In genomic region chr6:36608788-36609563, GRCh38 we compare ENCODE assay signal across 13 cellular contexts. TPM values are rescaled to one million over a fixed set of nuclear protein-coding genes. Genes with fewer than 3 reads are reported as not detected.
A peak's percentile ranks its signal among the peaks of the same experiment; 100 is the strongest.
DNase-seq lines count a peak whose midpoint lies in the region; ATAC-seq and TF ChIP-seq lines count a peak whose summit lies in the region.
"Had no signal": no experiment of that assay in that cellular context is flagged by ENCODE, and none has a peak within 500 bp of the region (broad histone marks: within the 10 kb centered on the region; RNA-seq: fewer than 3 reads in every experiment).

No MANE protein-coding gene starts in this region.

- no peak for TF ChIP-seq CTCF in spleen (IDR thresholded peaks at IDR 0.05 in 8 of 11, conservative IDR thresholded peaks at IDR 0.05 in 3 of 11)

- H3K27me3 Mint-ChIP-seq in activated CD4-positive, alpha-beta T cell treated with anti-CD3 and anti-CD28 coated beads for 36 hours, result no peaks in the 10 kb centered on the region
- H3K27me3 Mint-ChIP-seq in T-helper 17 cell, result no peaks in the 10 kb centered on the region

- peaks cover 50% of the 10 kb centered on the region for H3K4me1 Mint-ChIP-seq in activated CD4-positive, alpha-beta T cell treated with anti-CD3 and anti-CD28 coated beads for 36 hours
- H3K4me1 Mint-ChIP-seq in T-helper 17 cell, result peaks cover 48% of the 10 kb centered on the region

- no peaks in the 10 kb centered on the region for H3K9me3 Mint-ChIP-seq in activated CD4-positive, alpha-beta T cell treated with anti-CD3 and anti-CD28 coated beads for 36 hours (ENCODE audit: low read depth)

- H3K9me3 ChIP-seq in T-helper 17 cell (ENCODE audit: control insufficient read depth, low read length, poor library complexity, severe bottlenecking), result no peaks in the 10 kb centered on the region
- H3K9me3 ChIP-seq in spleen, result no peaks in the 10 kb centered on the region
- H3K9me3 ChIP-seq: tibial artery had no signal

- peaks cover 85% of the 10 kb centered on the region for H3K36me3 Mint-ChIP-seq in activated CD4-positive, alpha-beta T cell treated with anti-CD3 and anti-CD28 coated beads for 36 hours (ENCODE audit: low read depth)
- peaks cover 8% of the 10 kb centered on the region for H3K36me3 Mint-ChIP-seq in T-helper 17 cell (ENCODE audit: low read depth)

- peak overlapping the region; percentile 72 for H3K27ac Mint-ChIP-seq in activated CD4-positive, alpha-beta T cell treated with anti-CD3 and anti-CD28 coated beads for 36 hours
- peak overlapping the region; percentile 88 for H3K27ac Mint-ChIP-seq in T-helper 17 cell

- no peak for DNase-seq in activated CD4-positive, alpha-beta T cell treated with anti-CD3 and anti-CD28 coated beads for 36 hours
- DNase-seq in activated CD4-positive, alpha-beta T cell treated with anti-CD3 and anti-CD28 coated beads, Interleukin-2, amount 50 U/mL, for 4 hours, result no peak
- DNase-seq in T-helper 17 cell, result no peak
- no peak for DNase-seq in left ventricle myocardium superior
- no peak for DNase-seq in spleen
- no peak for DNase-seq in anterior cingulate cortex (lab: John Stamatoyannopoulos, UW)
- no peak for DNase-seq in OCI-M1 (lab: John Stamatoyannopoulos, UW)
- no peak for DNase-seq in stimulated activated CD4-positive, alpha-beta T cell treated with anti-CD3 and anti-CD28 coated beads, Interleukin-4, amount 100 ng/mL, for 1 hour
- DNase-seq: activated CD8-positive, alpha-beta memory T cell treated with anti-CD3 and anti-CD28 coated beads for 24 hours; H7; NCI-H526 treated with DMSO at 0.1 percent for 48 hours; stimulated activated CD4-positive, alpha-beta T cell treated with anti-CD3 and anti-CD28 coated beads, Interleukin-12 subunit alpha, Interleukin-12 subunit beta, amount 100 ng/mL, for 4 hours had no signal

- H3K4me3 ChIP-seq in spleen, result no peak overlapping the region
- H3K4me3 ChIP-seq: tibial artery had no signal

- CTCF ChIA-PET in activated CD4-positive, alpha-beta T cell treated with anti-CD3 and anti-CD28 coated beads for 36 hours (lab: Charles Lee), result interaction anchor here (0.6 to 4.2 kb wide), 7 partner anchors 8 to 152 kb away, joined by 3 to 17 read pairs (median 4); no protein-coding TSS in a partner anchor

- H3K27ac ChIP-seq in spleen, result peak overlapping the region in 6 of 8 donors; percentile 7 to 58 (median 32)

- no peak overlapping the region for H3K4me3 Mint-ChIP-seq in activated CD4-positive, alpha-beta T cell treated with anti-CD3 and anti-CD28 coated beads for 36 hours
- no peak overlapping the region for H3K4me3 Mint-ChIP-seq in T-helper 17 cell

- no peak for ATAC-seq in activated CD4-positive, alpha-beta T cell treated with anti-CD3 and anti-CD28 coated beads for 36 hours
- ATAC-seq in T-helper 17 cell (no peak), left ventricle myocardium superior (peak; percentile 28)

- POLR2A ChIA-PET in activated CD4-positive, alpha-beta T cell treated with anti-CD3 and anti-CD28 coated beads for 36 hours (lab: Charles Lee), result interaction anchor here (0.6 to 4.2 kb wide), 12 partner anchors 10 to 527 kb away, joined by 3 to 38 read pairs (median 4); no protein-coding TSS in a partner anchor

- TF ChIP-seq POLR2A in spleen (IDR thresholded peaks at IDR 0.05), result no peak

- H3K36me3 ChIP-seq in spleen, result peaks cover 0 to 100% (median 71%) of the 10 kb centered on the region in 6 donors

- H3K4me1 ChIP-seq in spleen, result peaks cover 13 to 73% (median 63%) of the 10 kb centered on the region in 6 donors

- H3K27me3 ChIP-seq in spleen (replicated peaks in 1 of 7), result no peaks in the 10 kb centered on the region
- H3K27me3 ChIP-seq: tibial artery had no signal

- WGBS in spleen, 5 donors, result 64 to 79% (median 65%) methylated on average over 5 of the region's 5 CpGs

- intact Hi-C loops in activated CD4-positive, alpha-beta T cell treated with anti-CD3 and anti-CD28 coated beads for 36 hours (cut with DNase I, micrococcal nuclease), result no loop called here
- intact Hi-C loops in left ventricle myocardium superior (cut with micrococcal nuclease), result no loop called here
- intact Hi-C loops in spleen (cut with DNase I; ENCODE audit: low total_unique reads), result no loop called here

RNA-seq across cellular contexts. Expression of gene SRSF3, which starts 14.8 kb away (rescaled TPM):
- total RNA-seq in activated CD4-positive, alpha-beta T cell treated with anti-CD3 and anti-CD28 coated beads for 36 hours, result 100 to 1,000 TPM; 298 to 464 TPM
- 100 to 1,000 TPM; 638 to 646 TPM for total RNA-seq in T-helper 17 cell
- 123 TPM for total RNA-seq in left ventricle myocardium superior
- total RNA-seq in spleen, result 100 to 1,000 TPM in 6 of 7 donors, 10 to 100 TPM in 1; 93.8 to 271 (median 215) TPM
- polyA plus RNA-seq in spleen, result 100 to 1,000 TPM; 121 to 224 (median 173) TPM
